ENCODE assay signal across 8 cellular contexts in the genomic region with DNA sequence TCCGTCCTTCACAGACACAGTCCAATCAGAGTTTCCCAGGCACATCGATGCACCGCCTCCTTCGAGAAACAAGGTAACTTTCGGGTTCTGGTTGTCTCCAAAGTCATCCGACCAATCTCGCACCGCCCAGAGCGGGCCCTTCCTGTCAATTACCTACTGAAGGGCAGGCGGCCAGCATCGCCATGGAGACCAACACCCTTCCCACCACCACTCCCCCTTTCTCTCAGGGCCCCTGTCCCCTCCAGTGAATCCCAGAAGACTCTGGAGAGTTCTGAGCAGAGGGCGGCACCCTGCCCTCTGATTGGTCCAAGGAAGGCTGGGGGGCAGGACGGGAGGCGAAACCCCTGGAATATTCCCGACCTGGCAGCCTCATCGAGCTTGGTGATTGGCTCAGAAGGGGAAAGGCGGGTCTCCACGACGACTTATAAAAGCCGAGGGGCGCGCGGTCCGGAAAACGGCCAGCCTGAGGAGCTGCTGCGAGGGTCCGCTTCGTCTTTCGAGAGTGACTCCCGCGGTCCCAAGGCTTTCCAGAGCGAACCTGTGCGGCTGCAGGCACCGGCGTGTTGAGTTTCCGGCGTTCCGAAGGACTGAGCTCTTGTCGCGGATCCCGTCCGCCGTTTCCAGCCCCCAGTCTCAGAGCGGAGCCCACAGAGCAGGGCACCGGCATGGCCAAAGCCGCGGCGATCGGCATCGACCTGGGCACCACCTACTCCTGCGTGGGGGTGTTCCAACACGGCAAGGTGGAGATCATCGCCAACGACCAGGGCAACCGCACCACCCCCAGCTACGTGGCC. TPM values are rescaled to one million over a fixed set of nuclear protein-coding genes. Genes with fewer than 3 reads are reported as not detected.
A peak's percentile ranks its signal among the peaks of the same experiment; 100 is the strongest.
DNase-seq lines count a peak whose midpoint lies in the region; ATAC-seq, FAIRE-seq and TF ChIP-seq lines count a peak whose summit lies in the region.

A gene (plus strand): TSS at position 453 of the 794 bp plus-strand sequence. CDS start 213 bp downstream, at position 666.

- DNase-seq in Calu3 (peak; percentile 100), activated T-cell treated with anti-CD3 and anti-CD28 coated beads for 1 hour (ENCODE audit: low read depth) (peak; percentile 78), endothelial cell of umbilical vein (ENCODE audit: low read depth, low spot score) (peak; percentile 100), midbrain (lab: John Stamatoyannopoulos, UW) (peak; percentile 100)
- DNase-seq in stimulated activated CD8-positive, alpha-beta memory T cell treated with anti-CD3 and anti-CD28 coated beads, Interleukin-2, amount 100 ng/mL, for 1 hour (ENCODE audit: low read depth in 2 of 2): peak; percentile 78 to 80

- peak; percentile 99 for TF ChIP-seq POLR2A in endothelial cell of umbilical vein (IDR thresholded peaks at IDR 0.05; ENCODE audit: low read depth, low read length)

- POLR2A ChIA-PET in endothelial cell of umbilical vein (lab: Charles Lee): interaction anchor here (0.5 to 2.3 kb wide), 35 partner anchors 10 to 1229 kb away, joined by 3 to 43 read pairs (median 4); a partner anchor contains a TSS

- peak within 1 kb of the TSS; percentile 100 for H3K27ac Mint-ChIP-seq in Calu3 (ENCODE audit: unreplicated experiment)

- H3K27me3 ChIP-seq in HUES6 (ENCODE audit: control insufficient read depth, insufficient read depth, low read length) (no peaks in the 10 kb centered on the region), OCI-LY3 (ENCODE audit: low read depth, low read length) (no peaks in the 10 kb centered on the region), endothelial cell of umbilical vein (ENCODE audit: control insufficient read depth in 2 of 2, insufficient read depth in 2 of 2, low read length in 2 of 2) (no peaks in the 10 kb centered on the region)

- H3K9me3 ChIP-seq in HUES6 (ENCODE audit: control insufficient read depth, insufficient read depth, low read depth, low read length) (no peaks in the 10 kb centered on the region), OCI-LY3 (ENCODE audit: insufficient read depth, low read length) (no peaks in the 10 kb centered on the region), endothelial cell of umbilical vein (replicated peaks; ENCODE audit: control insufficient read depth, insufficient read depth, low read length) (no peaks in the 10 kb centered on the region)

- H3K4me3 ChIP-seq in HUES6 (ENCODE audit: low read depth, low read length): peak within 1 kb of the TSS; percentile 83
- H3K4me3 ChIP-seq in OCI-LY3 (ENCODE audit: low read length): peak within 1 kb of the TSS; percentile 78
- H3K4me3 ChIP-seq in endothelial cell of umbilical vein (replicated peaks in 1 of 3; ENCODE audit: insufficient read depth in 1 of 3, low read depth in 1 of 3, low read length in 3 of 3): peak within 1 kb of the TSS in 2 of 3 experiments; percentile 41 to 45

- intact Hi-C loops in Calu3 (cut with micrococcal nuclease; ENCODE audit: unreplicated experiment) (no loop called here), endothelial cell of umbilical vein (cut with micrococcal nuclease) (loop anchor here (1.0 to 2.0 kb wide), 8 partner anchors 32 to 281 kb away; a partner anchor contains a TSS)

- peak within 1 kb of the TSS; percentile 80 for H3K4me3 Mint-ChIP-seq in Calu3 (ENCODE audit: low read depth, unreplicated experiment)

- H3K79me2 ChIP-seq in OCI-LY3 (ENCODE audit: low read length) (no peaks in the 10 kb centered on the region), endothelial cell of umbilical vein (ENCODE audit: control insufficient read depth, insufficient read depth, low read length) (peaks cover 21% of the 10 kb centered on the region)

- CTCF ChIA-PET in Calu3 (lab: Charles Lee): interaction anchor here (0.5 to 2.5 kb wide), 12 partner anchors 9 to 218 kb away, joined by 3 to 16 read pairs (median 4); a partner anchor contains a TSS
- CTCF ChIA-PET in endothelial cell of umbilical vein (lab: Charles Lee): interaction anchor here (0.8 to 2.3 kb wide), 12 partner anchors 13 to 175 kb away, joined by 3 to 10 read pairs (median 6); a partner anchor contains a TSS

- peaks cover 77% of the 10 kb centered on the region for H3K36me3 Mint-ChIP-seq in Calu3 (ENCODE audit: insufficient read depth, unreplicated experiment)

- H2AFZ ChIP-seq in OCI-LY3 (ENCODE audit: low read depth, low read length): peak within 1 kb of the TSS; percentile 68
- peak within 1 kb of the TSS; percentile 37 for H2AFZ ChIP-seq in endothelial cell of umbilical vein (ENCODE audit: low read depth, low read length)

- H4K20me1 ChIP-seq in OCI-LY3 (ENCODE audit: insufficient read depth, low read length): no peaks in the 10 kb centered on the region
- no peaks in the 10 kb centered on the region for H4K20me1 ChIP-seq in endothelial cell of umbilical vein (replicated peaks; ENCODE audit: control insufficient read depth, extremely low read depth, insufficient read depth, low read length)

- FAIRE-seq in endothelial cell of umbilical vein (lab: Jason Lieb, UNC): peak; percentile 100

- peaks cover 45% of the 10 kb centered on the region for H3K4me1 Mint-ChIP-seq in Calu3 (ENCODE audit: low read depth, unreplicated experiment)

- peaks cover 13% of the 10 kb centered on the region for H3K27me3 Mint-ChIP-seq in Calu3 (ENCODE audit: unreplicated experiment)

- peak within 1 kb of the TSS; percentile 76 for H3K9ac ChIP-seq in HUES6 (ENCODE audit: low read length)
- H3K9ac ChIP-seq in OCI-LY3 (ENCODE audit: low read length): peak within 1 kb of the TSS; percentile 72
- peak within 1 kb of the TSS; percentile 71 for H3K9ac ChIP-seq in endothelial cell of umbilical vein (replicated peaks; ENCODE audit: extremely low read depth, insufficient read depth, low read length)

- peak within 1 kb of the TSS; percentile 55; the same call in 1 of the 2 replicates for H3K27ac ChIP-seq in HUES6 (ENCODE audit: low read depth, low read length)
- H3K27ac ChIP-seq in OCI-LY3 (ENCODE audit: low read length): peak within 1 kb of the TSS; percentile 30
- H3K27ac ChIP-seq in endothelial cell of umbilical vein (ENCODE audit: insufficient read depth, low read depth, low read length): peak within 1 kb of the TSS; percentile 56

- BruUV-seq in Calu3 (replicated peaks; lab: Mats Ljungman, UMichigan) (no TSS peak), endothelial cell of umbilical vein (replicated peaks; lab: Mats Ljungman, UMichigan) (TSS peak; percentile 76)

- H3K9me3 Mint-ChIP-seq in Calu3 (ENCODE audit: low read depth, unreplicated experiment): no peaks in the 10 kb centered on the region

- peak; percentile 69 for ATAC-seq in GM21423 (IDR thresholded peaks at IDR 0.05; ENCODE audit: unreplicated experiment)

- H3K36me3 ChIP-seq in HUES6 (ENCODE audit: control insufficient read depth, insufficient read depth, low read length) (no peaks in the 10 kb centered on the region), OCI-LY3 (replicated peaks; ENCODE audit: low read depth, low read length) (no peaks in the 10 kb centered on the region), endothelial cell of umbilical vein (ENCODE audit: control insufficient read depth in 2 of 2, extremely low read depth in 1 of 2, insufficient read depth in 2 of 2, low read length in 2 of 2) (no peaks in the 10 kb centered on the region)

- peaks cover 29% of the 10 kb centered on the region for H3K4me1 ChIP-seq in HUES6 (ENCODE audit: control insufficient read depth, insufficient read depth, low read length)
- peaks cover 21% of the 10 kb centered on the region for H3K4me1 ChIP-seq in OCI-LY3 (ENCODE audit: low read length)
- peaks cover 17% of the 10 kb centered on the region for H3K4me1 ChIP-seq in endothelial cell of umbilical vein (ENCODE audit: control insufficient read depth, extremely low read depth, insufficient read depth, low read length)

- TF ChIP-seq CTCF in Calu3 (IDR thresholded peaks at IDR 0.05; ENCODE audit: unreplicated experiment) (no peak), OCI-LY3 (IDR thresholded peaks at IDR 0.05; ENCODE audit: low read depth, low read length) (no peak), endothelial cell of umbilical vein (IDR thresholded peaks at IDR 0.05; ENCODE audit: extremely low read depth in 1 of 2, insufficient read depth in 1 of 2, low read depth in 1 of 2, low read length in 2 of 2) (no peak)

- H3K9me1 ChIP-seq in endothelial cell of umbilical vein (replicated peaks; ENCODE audit: control insufficient read depth, extremely low read depth, insufficient read depth, low read length): no peaks in the 10 kb centered on the region

- dilution Hi-C loops in endothelial cell of umbilical vein (cut with MboI; ENCODE audit: extremely low pct_ligation_motif_present, low sequenced_read_pairs): no loop called here

- peak within 1 kb of the TSS; percentile 81 for H3K4me2 ChIP-seq in OCI-LY3 (ENCODE audit: low read length)
- peak within 1 kb of the TSS; percentile 67 for H3K4me2 ChIP-seq in endothelial cell of umbilical vein (ENCODE audit: insufficient read depth, low read length)

TF ChIP-seq in endothelial cell of umbilical vein, 7 proteins besides CTCF, POLR2A, EP300 and RAD21:
- no peak for TF ChIP-seq FOS (IDR thresholded peaks at IDR 0.05; ENCODE audit: borderline replicate concordance, insufficient read depth, low read length)
- TF ChIP-seq POLR2AphosphoS5 (IDR thresholded peaks at IDR 0.05; ENCODE audit: insufficient read depth, low read depth, low read length): peak; percentile 100

RNA-seq across cellular contexts. Expression of the gene that starts here (rescaled TPM):
- 687 and 705 TPM in 2 replicates for total RNA-seq in Calu3 (2022)
- 49.3 and 54.0 TPM in 2 replicates for total RNA-seq in endothelial cell of umbilical vein
- 27.1 and 31.7 TPM in 2 replicates for polyA plus RNA-seq in endothelial cell of umbilical vein
- 13.4 and 15.4 TPM in 2 replicates for polyA plus RNA-seq in endothelial cell of umbilical vein (2011; cell fraction: cytosol; rRNA removed)
- polyA plus RNA-seq in endothelial cell of umbilical vein (2011; cell fraction: nucleus; rRNA removed): 23.8 and 26.3 TPM in 2 replicates
- 27.0 and 39.2 TPM in 2 replicates for polyA plus RNA-seq in endothelial cell of umbilical vein (2012)
- 30.0 and 46.3 TPM in 2 replicates for polyA minus RNA-seq in endothelial cell of umbilical vein
- polyA minus RNA-seq in endothelial cell of umbilical vein (2011; cell fraction: cytosol; rRNA and poly(A)+ RNA removed): 261 TPM
- polyA minus RNA-seq in endothelial cell of umbilical vein (2011; cell fraction: nucleus; rRNA and poly(A)+ RNA removed): 11.5 and 22.2 TPM in 2 replicates

Comparison
In these comparisons a context has a peak if more than half of its experiments do, and no peak if none do; other contexts are left out.
1. Peak in every context shown above with its lines: DNase-seq, ATAC-seq, H3K4me3 ChIP-seq and H3K27ac ChIP-seq.
2. RNA of the gene that starts here (total RNA-seq): 687 to 705 TPM in Calu3; 49.3 to 54.0 TPM in endothelial cell of umbilical vein; every median in the first group is over 10 times any median in the second.